Comparison of ENCODE assay signal across 9 cellular contexts in genomic region chr9:715743-716400, GRCh38.
A peak's percentile ranks its signal among the peaks of the same experiment; 100 is the strongest.
DNase-seq lines count a peak whose midpoint lies in the region; ATAC-seq, FAIRE-seq and TF ChIP-seq lines count a peak whose summit lies in the region.
"Had no signal": no experiment of that assay in that cellular context is flagged by ENCODE, and none has a peak within 500 bp of the region (broad histone marks: within the 10 kb centered on the region; RNA-seq: fewer than 3 reads in every experiment).

No MANE protein-coding gene starts in this region.

- H3K79me2 ChIP-seq in ACC112 (ENCODE audit: control insufficient read depth, insufficient read depth, low read length, unreplicated experiment) = peaks cover 51% of the 10 kb centered on the region

- ATAC-seq in pancreas = peak; percentile 37 to 71 (median 61)
- ATAC-seq in stimulated activated effector memory CD8-positive, alpha-beta T cell treated with anti-CD3 and anti-CD28 coated beads, Interleukin-12 subunit alpha, Interleukin-12 subunit beta, amount 100 ng/mL, for 72 hours = no peak
- ATAC-seq: K562 had no signal

- no peaks in the 10 kb centered on the region for H3K27me3 ChIP-seq in ACC112 (ENCODE audit: insufficient read depth, low read length)
- H3K27me3 ChIP-seq in adipocyte (replicated peaks; ENCODE audit: control insufficient read depth, insufficient read depth, low read length) = no peaks in the 10 kb centered on the region
- no peaks in the 10 kb centered on the region for H3K27me3 ChIP-seq in pancreas

- no peak for TF ChIP-seq CTCF in pancreas (IDR thresholded peaks at IDR 0.05)

- 26 to 27% methylated on average over 3 of the region's 3 CpGs for WGBS in pancreas, 2 donors

- H3K27ac ChIP-seq in ACC112 (ENCODE audit: low read depth, low read length) (peak overlapping the region; percentile 44), pancreas (peak overlapping the region in 2 of 4 donors; percentile 11 to 34)

- H3K4me1 ChIP-seq in ACC112 (ENCODE audit: control insufficient read depth, insufficient read depth, low read length, unreplicated experiment) (peaks cover 19% of the 10 kb centered on the region), adipocyte (ENCODE audit: control insufficient read depth, insufficient read depth, low read length) (peaks cover 65% of the 10 kb centered on the region), pancreas (peaks cover 13 to 38% (median 35%) of the 10 kb centered on the region in 3 donors)

- no peaks in the 10 kb centered on the region for H3K9me3 Mint-ChIP-seq in stimulated activated effector memory CD8-positive, alpha-beta T cell treated with anti-CD3 and anti-CD28 coated beads, Interleukin-12 subunit alpha, Interleukin-12 subunit beta, amount 100 ng/mL, for 72 hours

- no peaks in the 10 kb centered on the region for H3K9me3 ChIP-seq in adipocyte (ENCODE audit: control insufficient read depth, low read length)
- H3K9me3 ChIP-seq in pancreas = no peaks in the 10 kb centered on the region

- no peak overlapping the region for H3K27ac Mint-ChIP-seq in stimulated activated effector memory CD8-positive, alpha-beta T cell treated with anti-CD3 and anti-CD28 coated beads, Interleukin-12 subunit alpha, Interleukin-12 subunit beta, amount 100 ng/mL, for 72 hours

- DNase-seq in adipocyte (ENCODE audit: low read depth) (peak; percentile 53), globus pallidus (ENCODE audit: low spot score) (peak; percentile 85), pancreas (no peak), DMS 273 treated with DMSO at 0.1 percent for 48 hours (lab: John Stamatoyannopoulos, UW) (no peak), T1000 (lab: John Stamatoyannopoulos, UW) (no peak), SHP77 (lab: John Stamatoyannopoulos, UW) (no peak)
- no peak for DNase-seq in stimulated activated effector memory CD8-positive, alpha-beta T cell treated with anti-CD3 and anti-CD28 coated beads, Interleukin-12 subunit alpha, Interleukin-12 subunit beta, amount 100 ng/mL, for 72 hours (ENCODE audit: low spot score in 2 of 2)

- H3K36me3 ChIP-seq in ACC112 (ENCODE audit: insufficient read depth, low read length) (peaks cover 22% of the 10 kb centered on the region), adipocyte (ENCODE audit: control insufficient read depth, insufficient read depth, low read length, severe bottlenecking) (peaks cover 91% of the 10 kb centered on the region), pancreas (peaks cover 5 to 24% (median 6%) of the 10 kb centered on the region in 3 donors)

- H2AFZ ChIP-seq in ACC112 (ENCODE audit: low read length, unreplicated experiment) = no peak overlapping the region

- no peak overlapping the region for H3K4me3 Mint-ChIP-seq in stimulated activated effector memory CD8-positive, alpha-beta T cell treated with anti-CD3 and anti-CD28 coated beads, Interleukin-12 subunit alpha, Interleukin-12 subunit beta, amount 100 ng/mL, for 72 hours

- peak; percentile 68 for FAIRE-seq in pancreas (lab: Jason Lieb, UNC)
- FAIRE-seq: K562 had no signal

- intact Hi-C loops in pancreas (cut with DNase I) = no loop called here

- H3K36me3 Mint-ChIP-seq in stimulated activated effector memory CD8-positive, alpha-beta T cell treated with anti-CD3 and anti-CD28 coated beads, Interleukin-12 subunit alpha, Interleukin-12 subunit beta, amount 100 ng/mL, for 72 hours = no peaks in the 10 kb centered on the region

- H3K4me1 Mint-ChIP-seq in stimulated activated effector memory CD8-positive, alpha-beta T cell treated with anti-CD3 and anti-CD28 coated beads, Interleukin-12 subunit alpha, Interleukin-12 subunit beta, amount 100 ng/mL, for 72 hours = no peaks in the 10 kb centered on the region

- no peak overlapping the region for H3K4me3 ChIP-seq in ACC112 (ENCODE audit: low read depth, low read length)
- H3K4me3 ChIP-seq in adipocyte (ENCODE audit: low read length) = peak overlapping the region; percentile 30
- H3K4me3 ChIP-seq in pancreas = no peak overlapping the region
- H3K4me3 ChIP-seq: K562 had no signal

- H3K9ac ChIP-seq in adipocyte (ENCODE audit: low read length) = peak overlapping the region; percentile 32

Comparison
In these comparisons a context has a peak if more than half of its experiments do, and no peak if none do; other contexts are left out.
1. DNase-seq: peak in adipocyte (single experiment) and globus pallidus (single experiment); none in pancreas (0 of 6), DMS 273 treated with DMSO at 0.1 percent for 48 hours (single experiment), T1000 (single experiment), SHP77 (0 of 2) and stimulated activated effector memory CD8-positive, alpha-beta T cell treated with anti-CD3 and anti-CD28 coated beads, Interleukin-12 subunit alpha, Interleukin-12 subunit beta, amount 100 ng/mL, for 72 hours (0 of 2).